Comparison of ENCODE assay signal across 8 cellular contexts in genomic region chr6:12008366-12009179, GRCh38. TPM values are rescaled to one million over a fixed set of nuclear protein-coding genes. Genes with fewer than 3 reads are reported as not detected.
DNase-seq lines count a peak whose midpoint lies in the region; ATAC-seq and TF ChIP-seq lines count a peak whose summit lies in the region.

No MANE protein-coding gene starts in this region.

- no peaks in the 10 kb centered on the region for H3K9me3 Mint-ChIP-seq in HFFc6
- no peaks in the 10 kb centered on the region for H3K9me3 Mint-ChIP-seq in T-helper 2 cell treated with Interferon-gamma antibody and Interleukin-4, amounts not matched to agents 5 μg/mL and 100 μg/mL, for 36 hours

- peak overlapping the region; percentile 98 for H3K4me3 Mint-ChIP-seq in HFFc6
- H3K4me3 Mint-ChIP-seq in T-helper 2 cell treated with Interferon-gamma antibody and Interleukin-4, amounts not matched to agents 5 μg/mL and 100 μg/mL, for 36 hours = peak overlapping the region; percentile 98

- peak overlapping the region; percentile 98 for H3K4me3 ChIP-seq in GM08714 (ENCODE audit: low read length)

- DNase-seq in HFFc6 (peak; percentile 48), NCI-H146 (lab: John Stamatoyannopoulos, UW) (peak; percentile 81), anterior cingulate cortex (lab: John Stamatoyannopoulos, UW) (peak in 57 of 58 donors; percentile 10 to 81 (median 61)), hepatic stellate cell (ENCODE audit: low spot score) (peak; percentile 79), retina (peak; percentile 92)
- peak; percentile 84 for DNase-seq in T-helper 2 cell treated with Interferon-gamma antibody and Interleukin-4, amounts not matched to agents 5 μg/mL and 100 μg/mL, for 36 hours (ENCODE audit: low spot score)

- peak overlapping the region; percentile 99 for H3K27ac Mint-ChIP-seq in HFFc6
- H3K27ac Mint-ChIP-seq in T-helper 2 cell treated with Interferon-gamma antibody and Interleukin-4, amounts not matched to agents 5 μg/mL and 100 μg/mL, for 36 hours = peak overlapping the region; percentile 99

- H3K4me1 Mint-ChIP-seq in HFFc6 (ENCODE audit: low read depth) = peaks cover 29% of the 10 kb centered on the region
- peaks cover 30% of the 10 kb centered on the region for H3K4me1 Mint-ChIP-seq in T-helper 2 cell treated with Interferon-gamma antibody and Interleukin-4, amounts not matched to agents 5 μg/mL and 100 μg/mL, for 36 hours (ENCODE audit: low read depth)

- no peak for TF ChIP-seq CTCF in HFFc6 (IDR thresholded peaks at IDR 0.05)

- no peak for ATAC-seq in GM18519 (IDR thresholded peaks at IDR 0.05; ENCODE audit: low FRiP score, unreplicated experiment)

- peaks cover 2% of the 10 kb centered on the region; the same call in 1 of the 2 replicates for H3K27me3 Mint-ChIP-seq in HFFc6 (ENCODE audit: insufficient read depth)
- no peaks in the 10 kb centered on the region for H3K27me3 Mint-ChIP-seq in T-helper 2 cell treated with Interferon-gamma antibody and Interleukin-4, amounts not matched to agents 5 μg/mL and 100 μg/mL, for 36 hours (ENCODE audit: low read depth)

- no peaks in the 10 kb centered on the region for H3K36me3 Mint-ChIP-seq in HFFc6 (ENCODE audit: low read depth)
- H3K36me3 Mint-ChIP-seq in T-helper 2 cell treated with Interferon-gamma antibody and Interleukin-4, amounts not matched to agents 5 μg/mL and 100 μg/mL, for 36 hours (ENCODE audit: low read depth) = peaks cover 3% of the 10 kb centered on the region

RNA-seq across cellular contexts. Expression of gene HIVEP1, which starts 3.5 kb away (rescaled TPM):
- 10 to 100 TPM; 10.3 to 19.9 (median 11.8) TPM for total RNA-seq in HFFc6 (2021; fragmentation: NEBNext Ultra II Directional; extraction: Animal tissue kit (Norgen Biotek cat#: 25700))
